22 cellular contexts compared by ENCODE assay signal in genomic region chr4:151921371-151921770, GRCh38.
DNase-seq lines count a peak whose midpoint lies in the region; ATAC-seq and TF ChIP-seq lines count a peak whose summit lies in the region.
"Had no signal": no experiment of that assay in that cellular context is flagged by ENCODE, and none has a peak within 500 bp of the region (broad histone marks: within the 10 kb centered on the region; RNA-seq: fewer than 3 reads in every experiment).

No MANE protein-coding gene starts in this region.

- H3K27me3 Mint-ChIP-seq in activated naive CD4-positive, alpha-beta T cell treated with anti-CD3 and anti-CD28 coated beads, Interleukin-2, amount 10 ng/mL, durations not matched to agents 7 days and 5 days: peaks cover 10% of the 10 kb centered on the region
- H3K27me3 Mint-ChIP-seq: activated naive CD8-positive, alpha-beta T cell treated with anti-CD3 and anti-CD28 coated beads, Interleukin-2, amount 50 U/mL, for 24 hours had no signal

- ATAC-seq in HG02973 (IDR thresholded peaks at IDR 0.05; ENCODE audit: unreplicated experiment): no peak
- ATAC-seq: activated naive CD8-positive, alpha-beta T cell treated with anti-CD3 and anti-CD28 coated beads, Interleukin-2, amount 50 U/mL, for 24 hours; Panc1 had no signal

- no peak for TF ChIP-seq CTCF in cardiac fibroblast (IDR thresholded peaks at IDR 0.05; ENCODE audit: low read depth, low read length)

- peak; percentile 22 for DNase-seq in AG20443 (ENCODE audit: low spot score)
- peak; percentile 34 for DNase-seq in LHCN-M2 (ENCODE audit: low read depth)
- peak; percentile 52 to 60 for DNase-seq in cardiac fibroblast (ENCODE audit: low read depth in 2 of 2)
- DNase-seq in kidney tubule cell (ENCODE audit: low spot score): peak; percentile 45
- DNase-seq in superior temporal gyrus (ENCODE audit: extremely low spot score): no peak
- DNase-seq in COLO668 (lab: John Stamatoyannopoulos, UW; ENCODE audit: unreplicated experiment): no peak
- no peak for DNase-seq in activated naive CD4-positive, alpha-beta T cell treated with anti-CD3 and anti-CD28 coated beads, Interleukin-2, amount 10 ng/mL, durations not matched to agents 7 days and 5 days
- DNase-seq: activated naive CD8-positive, alpha-beta T cell treated with anti-CD3 and anti-CD28 coated beads, Interleukin-2, amount 50 U/mL, for 24 hours; COR-L47; glutamatergic neuron; left ventricle myocardium inferior; NCI-H1694 treated with DMSO at 0.1 percent for 48 hours; NCI-H345; spleen; stimulated activated CD8-positive, alpha-beta memory T cell treated with anti-CD3 and anti-CD28 coated beads, Interleukin-4, amount 100 ng/mL, for 48 hours had no signal

- H3K9me3 Mint-ChIP-seq in activated naive CD4-positive, alpha-beta T cell treated with anti-CD3 and anti-CD28 coated beads, Interleukin-2, amount 10 ng/mL, durations not matched to agents 7 days and 5 days: no peaks in the 10 kb centered on the region
- H3K9me3 Mint-ChIP-seq: activated naive CD8-positive, alpha-beta T cell treated with anti-CD3 and anti-CD28 coated beads, Interleukin-2, amount 50 U/mL, for 24 hours; activated T-helper 2 cell treated with anti-CD3 and anti-CD28 coated beads, Interferon-gamma antibody, Interleukin-2, Interleukin-4, amounts not matched to agents 10 μg/mL and 5 μg/mL and 100 μg/mL, durations not matched to agents 14 hours and 24 hours and 36 hours; neural crest cell had no signal

- no peaks in the 10 kb centered on the region for H3K36me3 Mint-ChIP-seq in activated naive CD4-positive, alpha-beta T cell treated with anti-CD3 and anti-CD28 coated beads, Interleukin-2, amount 10 ng/mL, durations not matched to agents 7 days and 5 days
- H3K36me3 Mint-ChIP-seq: IgD-negative memory B cell had no signal

- H3K4me3 ChIP-seq in cardiac fibroblast (replicated peaks in 1 of 2; ENCODE audit: low read depth in 2 of 2, low read length in 2 of 2): no peak overlapping the region
- H3K4me3 ChIP-seq: cardiac muscle cell, left ventricle myocardium inferior, prostate gland, spleen had no signal

- no peak overlapping the region for H3K27ac Mint-ChIP-seq in activated naive CD4-positive, alpha-beta T cell treated with anti-CD3 and anti-CD28 coated beads, Interleukin-2, amount 10 ng/mL, durations not matched to agents 7 days and 5 days
- H3K27ac Mint-ChIP-seq: activated naive CD8-positive, alpha-beta T cell treated with anti-CD3 and anti-CD28 coated beads, Interleukin-2, amount 50 U/mL, for 24 hours; activated T-helper 2 cell treated with anti-CD3 and anti-CD28 coated beads, Interferon-gamma antibody, Interleukin-2, Interleukin-4, amounts not matched to agents 10 μg/mL and 5 μg/mL and 100 μg/mL, durations not matched to agents 14 hours and 24 hours and 36 hours; IgD-negative memory B cell had no signal

- CTCF ChIA-PET in activated naive CD4-positive, alpha-beta T cell treated with anti-CD3 and anti-CD28 coated beads, Interleukin-2, amount 10 ng/mL, durations not matched to agents 7 days and 5 days (lab: Charles Lee): no interaction called here

- H3K4me3 Mint-ChIP-seq in activated naive CD4-positive, alpha-beta T cell treated with anti-CD3 and anti-CD28 coated beads, Interleukin-2, amount 10 ng/mL, durations not matched to agents 7 days and 5 days: no peak overlapping the region
- H3K4me3 Mint-ChIP-seq: activated naive CD8-positive, alpha-beta T cell treated with anti-CD3 and anti-CD28 coated beads, Interleukin-2, amount 50 U/mL, for 24 hours; IgD-negative memory B cell; neural crest cell had no signal

- H3K4me1 Mint-ChIP-seq in activated naive CD4-positive, alpha-beta T cell treated with anti-CD3 and anti-CD28 coated beads, Interleukin-2, amount 10 ng/mL, durations not matched to agents 7 days and 5 days: no peaks in the 10 kb centered on the region
- H3K4me1 Mint-ChIP-seq: IgD-negative memory B cell had no signal

Comparison
In these comparisons a context has a peak if more than half of its experiments do, and no peak if none do; other contexts are left out.
1. DNase-seq: peak in AG20443 (single experiment), LHCN-M2 (single experiment), cardiac fibroblast (2 of 2) and kidney tubule cell (single experiment); none in superior temporal gyrus (single experiment), COLO668 (single experiment) and activated naive CD4-positive, alpha-beta T cell treated with anti-CD3 and anti-CD28 coated beads, Interleukin-2, amount 10 ng/mL, durations not matched to agents 7 days and 5 days (single experiment).